Comparison of ENCODE assay signal across 20 cellular contexts in genomic region chr15:75151214-75152128, GRCh38. TPM values are rescaled to one million over a fixed set of nuclear protein-coding genes. Genes with fewer than 3 reads are reported as not detected.
DNase-seq lines count a peak whose midpoint lies in the region; ATAC-seq lines count a peak whose summit lies in the region.
"Had no signal": no experiment of that assay in that cellular context is flagged by ENCODE, and none has a peak within 500 bp of the region (broad histone marks: within the 10 kb centered on the region; RNA-seq: fewer than 3 reads in every experiment).

No MANE protein-coding gene starts in this region.

- CTCF ChIA-PET in T-cell (lab: Charles Lee), result no interaction called here

- intact Hi-C loops in Right ventricle myocardium inferior (cut with DNase I) (no loop called here), cardiac septum (cut with DNase I) (no loop called here)

- H3K4me3 Mint-ChIP-seq in central memory CD8-positive, alpha-beta T cell, result no peak overlapping the region
- H3K4me3 Mint-ChIP-seq in T-cell, result no peak overlapping the region
- H3K4me3 Mint-ChIP-seq: CD4-positive, alpha-beta memory T cell; stimulated activated naive B cell treated with anti-CD40 and anti-IgM and Interleukin-4, amounts not matched to agents 10 μg/mL and 1 μg/mL and 100 μg/mL, for 72 hours had no signal

- H3K27me3 Mint-ChIP-seq in central memory CD8-positive, alpha-beta T cell, result no peaks in the 10 kb centered on the region
- no peaks in the 10 kb centered on the region for H3K27me3 Mint-ChIP-seq in T-cell
- H3K27me3 Mint-ChIP-seq: CD4-positive, alpha-beta memory T cell had no signal

- DNase-seq in Right ventricle myocardium inferior (ENCODE audit: missing footprints), result no peak
- no peak for DNase-seq in cardiac septum (ENCODE audit: low spot score)
- no peak for DNase-seq in central memory CD8-positive, alpha-beta T cell (ENCODE audit: low spot score in 2 of 2)
- peak; percentile 34 for DNase-seq in myocyte (ENCODE audit: low read depth)
- DNase-seq in globus pallidus (ENCODE audit: low spot score), result no peak
- no peak for DNase-seq in GM03348 (ENCODE audit: low spot score)
- no peak for DNase-seq in T-cell
- DNase-seq: ACHN; activated CD4-positive, CD25-positive, alpha-beta regulatory T cell treated with anti-CD3 and anti-CD28 coated beads, Interleukin-2, amount 50 U/mL, for 72 hours; activated gamma-delta T cell; aorta; CD4-positive, alpha-beta memory T cell; gastrocnemius medialis; NCI-H1930; NCI-H510A; SIG-M5; stimulated activated CD4-positive, alpha-beta T cell treated with anti-CD3 and anti-CD28 coated beads, Interleukin-12 subunit alpha, Interleukin-12 subunit beta, amount 100 ng/mL, for 4 hours; stimulated activated naive B cell treated with anti-CD40 and anti-IgM and Interleukin-4, amounts not matched to agents 10 μg/mL and 1 μg/mL and 100 μg/mL, for 72 hours; upper lobe of left lung had no signal

- ATAC-seq in Right ventricle myocardium inferior, result peak; percentile 60
- no peak for ATAC-seq in central memory CD8-positive, alpha-beta T cell (replicated peaks; ENCODE audit: extremely low read depth, poor library complexity, severe bottlenecking)
- no peak for ATAC-seq in GM18867 (IDR thresholded peaks at IDR 0.05; ENCODE audit: unreplicated experiment)
- ATAC-seq in T-cell (replicated peaks in 1 of 4), result no peak
- ATAC-seq: gastrocnemius medialis; stimulated activated naive B cell treated with anti-CD40 and anti-IgM and Interleukin-4, amounts not matched to agents 10 μg/mL and 1 μg/mL and 100 μg/mL, for 72 hours had no signal

- peaks cover 2% of the 10 kb centered on the region for H3K36me3 Mint-ChIP-seq in central memory CD8-positive, alpha-beta T cell (ENCODE audit: insufficient read depth)
- H3K36me3 Mint-ChIP-seq in T-cell, result no peaks in the 10 kb centered on the region
- H3K36me3 Mint-ChIP-seq: CD4-positive, alpha-beta memory T cell had no signal

- peak overlapping the region; percentile 14 for H3K27ac Mint-ChIP-seq in central memory CD8-positive, alpha-beta T cell (ENCODE audit: low read depth)
- no peak overlapping the region for H3K27ac Mint-ChIP-seq in T-cell
- H3K27ac Mint-ChIP-seq: stimulated activated naive B cell treated with anti-CD40 and anti-IgM and Interleukin-4, amounts not matched to agents 10 μg/mL and 1 μg/mL and 100 μg/mL, for 72 hours had no signal

- POLR2A ChIA-PET in T-cell (lab: Charles Lee), result no interaction called here

- H3K9me3 Mint-ChIP-seq in central memory CD8-positive, alpha-beta T cell, result no peaks in the 10 kb centered on the region
- H3K9me3 Mint-ChIP-seq in T-cell, result peaks cover 0 to 2% (median 0%) of the 10 kb centered on the region in 3 donors

- H3K4me1 Mint-ChIP-seq in central memory CD8-positive, alpha-beta T cell, result peaks cover 13% of the 10 kb centered on the region
- peaks cover 0 to 15% (median 2%) of the 10 kb centered on the region in 3 donors for H3K4me1 Mint-ChIP-seq in T-cell

RNA-seq across cellular contexts. Expression of gene C15orf39, which starts 50.2 kb away (rescaled TPM):
- total RNA-seq in Right ventricle myocardium inferior (15.0 TPM), cardiac septum (12.9 TPM), myocyte (3.4 and 3.5 TPM in 2 replicates), T-cell (10 to 100 TPM; 25.2 to 40.3 (median 37.8) TPM)
- polyA plus RNA-seq in myocyte (2012), result 7.3 TPM
